ENCODE assay signal across 4 cellular contexts in genomic region chr2:158704724-158705123, GRCh38.
DNase-seq lines count a peak whose midpoint lies in the region; ATAC-seq, FAIRE-seq and TF ChIP-seq lines count a peak whose summit lies in the region.
"Not testable (repeated sequence)": the region's sequence is repeated elsewhere in the genome, so short reads cannot be mapped to it uniquely, and the experiment has no call there.

No MANE protein-coding gene starts in this region.

- H3K79me2 ChIP-seq in HepG2 (ENCODE audit: insufficient read depth, low read length) = not testable (repeated sequence)

- not testable (repeated sequence) for FAIRE-seq in HepG2 (lab: Jason Lieb, UNC)

- ATAC-seq in HepG2 = not testable (repeated sequence)

- not testable (repeated sequence) for H3K36me3 ChIP-seq in esophagus muscularis mucosa; right atrium auricular region; HepG2 (replicated peaks in 1 of 2; ENCODE audit: control insufficient read depth in 1 of 2, insufficient read depth in 2 of 2, low read length in 2 of 2)

- DNase-seq in NCI-H82 (lab: John Stamatoyannopoulos, UW) (peak; percentile 42), esophagus muscularis mucosa (ENCODE audit: extremely low spot score) (peak; percentile 55), right atrium auricular region (ENCODE audit: low spot score) (peak; percentile 4)
- not testable (repeated sequence) for DNase-seq in HepG2 (ENCODE audit: low spot score)

- POLR2A ChIA-PET in HepG2 (lab: Yijun Ruan, JAX) = not testable (repeated sequence)

- 85% methylated on average over 3 of the region's 3 CpGs for WGBS in esophagus muscularis mucosa
- 27% methylated on average over 3 of the region's 3 CpGs for WGBS in HepG2 (ENCODE audit: low lambda C conversion rate)

- CTCF ChIA-PET in HepG2 (lab: Yijun Ruan, JAX; ENCODE audit: low intra/inter-chr PET ratio, low total read pairs) = not testable (repeated sequence)

- not testable (repeated sequence) for H4K20me1 ChIP-seq in HepG2 (ENCODE audit: insufficient read depth, low read length)

- TF ChIP-seq CTCF in esophagus muscularis mucosa (IDR thresholded peaks at IDR 0.05); right atrium auricular region (IDR thresholded peaks at IDR 0.05); HepG2 (CRISPR knock-in tag; IDR thresholded peaks at IDR 0.05): not testable (repeated sequence)

- H3K9me3 ChIP-seq in esophagus muscularis mucosa = peaks cover 0 to 19% (median 10%) of the 10 kb centered on the region in 4 donors
- not testable (repeated sequence) for H3K9me3 ChIP-seq in right atrium auricular region
- peaks cover 19% of the 10 kb centered on the region for H3K9me3 ChIP-seq in HepG2 (ENCODE audit: low read length)

- H2AFZ ChIP-seq in HepG2 (ENCODE audit: low read length) = not testable (repeated sequence)

- H3K9ac ChIP-seq in HepG2 (ENCODE audit: insufficient read depth, low read depth, low read length) = not testable (repeated sequence)

- H3K4me1 ChIP-seq in esophagus muscularis mucosa; right atrium auricular region; HepG2 (ENCODE audit: insufficient read depth, low read length): not testable (repeated sequence)

- H3K27me3 ChIP-seq in esophagus muscularis mucosa, right atrium auricular region: not testable (repeated sequence)
- peaks cover 0 to 34% of the 10 kb centered on the region in 2 experiments; a peak in 2 of 5 replicates for H3K27me3 ChIP-seq in HepG2 (ENCODE audit: control insufficient read depth in 1 of 2, insufficient read depth in 2 of 2, low read length in 2 of 2)

- intact Hi-C loops in esophagus muscularis mucosa (cut with DNase I); HepG2 (cut with micrococcal nuclease; ENCODE audit: unreplicated experiment): not testable (repeated sequence)

- BruUV-seq in HepG2 (replicated peaks; lab: Mats Ljungman, UMichigan) = not testable (repeated sequence)

- H3K4me2 ChIP-seq in HepG2 (ENCODE audit: low read depth, low read length) = not testable (repeated sequence)

- TF ChIP-seq EP300 in esophagus muscularis mucosa (IDR thresholded peaks at IDR 0.05); HepG2 (IDR thresholded peaks at IDR 0.05; ENCODE audit: low read depth in 2 of 2, low read length in 2 of 2); HepG2 (CRISPR knock-in tag; IDR thresholded peaks at IDR 0.05; ENCODE audit: borderline replicate concordance): not testable (repeated sequence)

- TF ChIP-seq RAD21 in HepG2 (CRISPR knock-in tag; IDR thresholded peaks at IDR 0.05) = not testable (repeated sequence)

- not testable (repeated sequence) for H3K27ac ChIP-seq in esophagus muscularis mucosa (replicated peaks in 1 of 4); right atrium auricular region; HepG2 (ENCODE audit: extremely low read length, insufficient read depth, low read length)

- H3K4me3 ChIP-seq in esophagus muscularis mucosa; right atrium auricular region; HepG2 (replicated peaks in 1 of 3; ENCODE audit: insufficient read depth in 1 of 3, low read depth in 2 of 3, low read length in 3 of 3): not testable (repeated sequence)

- in situ Hi-C loops in HepG2 (cut with HindIII; ENCODE audit: extremely low pct_ligation_motif_present, low pct_unique_long_range_greater_than_20kb) = not testable (repeated sequence)

- not testable (repeated sequence) for TF ChIP-seq POLR2A in esophagus muscularis mucosa (IDR thresholded peaks at IDR 0.05; ENCODE audit: low read depth); HepG2 (IDR thresholded peaks at IDR 0.05; ENCODE audit: insufficient read depth in 1 of 2, low read depth in 2 of 2, low read length in 2 of 2)

TF ChIP-seq in HepG2, 621 proteins besides CTCF, POLR2A, EP300 and RAD21:
- TF ChIP-seq MNT (IDR thresholded peaks at IDR 0.05) = peak; percentile 79
